Comparison of ENCODE assay signal across 8 cellular contexts in genomic region chr4:139761461-139761860, GRCh38.
DNase-seq lines count a peak whose midpoint lies in the region; ATAC-seq and TF ChIP-seq lines count a peak whose summit lies in the region.

No MANE protein-coding gene starts in this region.

- H3K27me3 Mint-ChIP-seq in MCF 10A (ENCODE audit: insufficient read depth, unreplicated experiment): no peaks in the 10 kb centered on the region
- peaks cover 6% of the 10 kb centered on the region for H3K27me3 Mint-ChIP-seq in endothelial cell (ENCODE audit: unreplicated experiment)
- peaks cover 0 to 31% (median 0%) of the 10 kb centered on the region in 5 donors for H3K27me3 Mint-ChIP-seq in naive thymus-derived CD4-positive, alpha-beta T cell

- H3K36me3 ChIP-seq in breast epithelium (no peaks in the 10 kb centered on the region), MM.1S (replicated peaks; ENCODE audit: insufficient read depth, low read length) (no peaks in the 10 kb centered on the region), upper lobe of right lung (no peaks in the 10 kb centered on the region)
- no peaks in the 10 kb centered on the region for H3K36me3 ChIP-seq in naive thymus-derived CD4-positive, alpha-beta T cell (ENCODE audit: control insufficient read depth in 2 of 3, insufficient read depth in 3 of 3, low read length in 3 of 3)

- H3K9ac ChIP-seq in MM.1S (ENCODE audit: low read length): no peak overlapping the region

- DNase-seq in MCF 10A (ENCODE audit: unreplicated experiment) (peak; percentile 44), breast epithelium (ENCODE audit: low spot score in 2 of 2) (no peak), MM.1S (no peak), endothelial cell (ENCODE audit: low spot score) (no peak), upper lobe of right lung (no peak), posterior cingulate gyrus (no peak)
- no peak for DNase-seq in naive thymus-derived CD4-positive, alpha-beta T cell

- CTCF ChIA-PET in MCF 10A (lab: Yijun Ruan, JAX): interaction anchor here (0.6 kb wide), 2 partner anchors 9 to 21 kb away, joined by 3 read pairs; no protein-coding TSS in a partner anchor
- CTCF ChIA-PET in naive thymus-derived CD4-positive, alpha-beta T cell (lab: Charles Lee): no interaction called here

- H3K79me2 ChIP-seq in MM.1S (ENCODE audit: low read length): no peaks in the 10 kb centered on the region

- BruUV-seq in MCF 10A (replicated peaks; lab: Mats Ljungman, UMichigan): no TSS peak

- no peaks in the 10 kb centered on the region for H3K27me3 ChIP-seq in breast epithelium
- no peaks in the 10 kb centered on the region for H3K27me3 ChIP-seq in MM.1S (replicated peaks; ENCODE audit: insufficient read depth, low read length)
- H3K27me3 ChIP-seq in upper lobe of right lung: no peaks in the 10 kb centered on the region
- no peaks in the 10 kb centered on the region for H3K27me3 ChIP-seq in naive thymus-derived CD4-positive, alpha-beta T cell (ENCODE audit: control insufficient read depth in 2 of 2, insufficient read depth in 2 of 2, low read length in 2 of 2)

- no peaks in the 10 kb centered on the region for H3K36me3 Mint-ChIP-seq in MCF 10A (ENCODE audit: insufficient read depth, unreplicated experiment)
- H3K36me3 Mint-ChIP-seq in endothelial cell (ENCODE audit: low read depth, unreplicated experiment): peaks cover 4% of the 10 kb centered on the region
- H3K36me3 Mint-ChIP-seq in naive thymus-derived CD4-positive, alpha-beta T cell: peaks cover 0 to 3% (median 0%) of the 10 kb centered on the region in 5 donors

- intact Hi-C loops in MCF 10A (cut with micrococcal nuclease) (no loop called here), breast epithelium (cut with DNase I; ENCODE audit: low total_unique reads) (loop anchor here (10.0 kb wide), 1 partner anchor 503 kb away; no protein-coding TSS in a partner anchor), upper lobe of right lung (cut with DNase I) (no loop called here), posterior cingulate gyrus (cut with DNase I) (no loop called here)
- intact Hi-C loops in naive thymus-derived CD4-positive, alpha-beta T cell (cut with micrococcal nuclease): no loop called here

- H2AFZ ChIP-seq in MM.1S (ENCODE audit: low read length): no peak overlapping the region

- no peak overlapping the region for H3K4me2 ChIP-seq in MM.1S (ENCODE audit: low read depth, low read length)

- H3K4me3 ChIP-seq in breast epithelium (no peak overlapping the region), MM.1S (ENCODE audit: low read length) (no peak overlapping the region), upper lobe of right lung (no peak overlapping the region)
- H3K4me3 ChIP-seq in naive thymus-derived CD4-positive, alpha-beta T cell (ENCODE audit: low read length): no peak overlapping the region

- no peak for TF ChIP-seq CTCF in MCF 10A (IDR thresholded peaks at IDR 0.05; ENCODE audit: unreplicated experiment)
- TF ChIP-seq CTCF in breast epithelium (IDR thresholded peaks at IDR 0.05): no peak
- peak; percentile 34 for TF ChIP-seq CTCF in MM.1S (IDR thresholded peaks at IDR 0.05; ENCODE audit: low read length)
- peak; percentile 19 for TF ChIP-seq CTCF in endothelial cell (IDR thresholded peaks at IDR 0.05; ENCODE audit: unreplicated experiment)
- TF ChIP-seq CTCF in upper lobe of right lung (IDR thresholded peaks at IDR 0.05): peak; percentile 21

- H3K9me2 ChIP-seq in MM.1S (replicated peaks; ENCODE audit: insufficient read depth, low read length): no peaks in the 10 kb centered on the region

- no peak for TF ChIP-seq POLR2A in breast epithelium (IDR thresholded peaks at IDR 0.05)

- H3K9me3 Mint-ChIP-seq in MCF 10A (ENCODE audit: unreplicated experiment) (no peaks in the 10 kb centered on the region), endothelial cell (ENCODE audit: unreplicated experiment) (no peaks in the 10 kb centered on the region)
- no peaks in the 10 kb centered on the region for H3K9me3 Mint-ChIP-seq in naive thymus-derived CD4-positive, alpha-beta T cell

- POLR2A ChIA-PET in MCF 10A (lab: Yijun Ruan, JAX): interaction anchor here (0.6 kb wide), 1 partner anchor 492 kb away, joined by 4 read pairs; no protein-coding TSS in a partner anchor
- POLR2A ChIA-PET in naive thymus-derived CD4-positive, alpha-beta T cell (lab: Charles Lee): no interaction called here

- ATAC-seq in upper lobe of right lung (peak; percentile 21), HG02970 (IDR thresholded peaks at IDR 0.05; ENCODE audit: low FRiP score, unreplicated experiment) (no peak)
- ATAC-seq in naive thymus-derived CD4-positive, alpha-beta T cell: no peak

- no peaks in the 10 kb centered on the region for H3F3A ChIP-seq in MM.1S (ENCODE audit: insufficient read depth, low read length)

- H3K4me1 ChIP-seq in breast epithelium (no peaks in the 10 kb centered on the region), MM.1S (ENCODE audit: low read length) (peaks cover 20% of the 10 kb centered on the region), upper lobe of right lung (peaks cover 39% of the 10 kb centered on the region)
- no peaks in the 10 kb centered on the region for H3K4me1 ChIP-seq in naive thymus-derived CD4-positive, alpha-beta T cell (ENCODE audit: control insufficient read depth in 2 of 2, insufficient read depth in 2 of 2, low read length in 2 of 2)

- no peaks in the 10 kb centered on the region for H3K9me3 ChIP-seq in breast epithelium
- H3K9me3 ChIP-seq in MM.1S (replicated peaks; ENCODE audit: insufficient read depth, low read length): no peaks in the 10 kb centered on the region
- no peaks in the 10 kb centered on the region for H3K9me3 ChIP-seq in upper lobe of right lung
- no peaks in the 10 kb centered on the region for H3K9me3 ChIP-seq in naive thymus-derived CD4-positive, alpha-beta T cell (ENCODE audit: control insufficient read depth in 2 of 3, low read length in 3 of 3)

- H3K4me1 Mint-ChIP-seq in MCF 10A (ENCODE audit: insufficient read depth, unreplicated experiment) (no peaks in the 10 kb centered on the region), endothelial cell (ENCODE audit: unreplicated experiment) (peaks cover 49% of the 10 kb centered on the region)
- H3K4me1 Mint-ChIP-seq in naive thymus-derived CD4-positive, alpha-beta T cell: peaks cover 0 to 10% (median 9%) of the 10 kb centered on the region in 7 donors

- H3K27ac ChIP-seq in breast epithelium: no peak overlapping the region
- H3K27ac ChIP-seq in MM.1S (ENCODE audit: low read length): no peak overlapping the region
- H3K27ac ChIP-seq in upper lobe of right lung: peak overlapping the region; percentile 67
- H3K27ac ChIP-seq in naive thymus-derived CD4-positive, alpha-beta T cell (ENCODE audit: low read depth, low read length): no peak overlapping the region

- H4K20me1 ChIP-seq in MM.1S (ENCODE audit: insufficient read depth, low read length): no peaks in the 10 kb centered on the region

- H3K4me3 Mint-ChIP-seq in MCF 10A (ENCODE audit: unreplicated experiment) (no peak overlapping the region), endothelial cell (ENCODE audit: unreplicated experiment) (no peak overlapping the region)
- no peak overlapping the region for H3K4me3 Mint-ChIP-seq in naive thymus-derived CD4-positive, alpha-beta T cell

- H3K27ac Mint-ChIP-seq in MCF 10A (ENCODE audit: low read depth, unreplicated experiment) (no peak overlapping the region), endothelial cell (ENCODE audit: unreplicated experiment) (no peak overlapping the region)
- no peak overlapping the region for H3K27ac Mint-ChIP-seq in naive thymus-derived CD4-positive, alpha-beta T cell

Comparison
In these comparisons a context has a peak if more than half of its experiments do, and no peak if none do; other contexts are left out.
1. CTCF ChIP-seq: peak in MM.1S (single experiment), endothelial cell (single experiment) and upper lobe of right lung (single experiment); none in MCF 10A (single experiment) and breast epithelium (0 of 3).